Comparison of ENCODE assay signal across 1 cellular context in genomic region chr15:87986786-87987185, GRCh38.
TF ChIP-seq lines count a peak whose summit lies in the region.

No MANE protein-coding gene starts in this region.

TF ChIP-seq in HepG2, 621 proteins besides CTCF, POLR2A, EP300 and RAD21 (continued from another document):
- TF ChIP-seq ZNF251 (CRISPR knock-in tag; IDR thresholded peaks at IDR 0.05) (no peak), ZNF124 (CRISPR knock-in tag; IDR thresholded peaks at IDR 0.05) (no peak), ZBTB3 (CRISPR knock-in tag; IDR thresholded peaks at IDR 0.05; ENCODE audit: borderline replicate concordance, low read depth) (no peak), FOXJ3 (CRISPR knock-in tag; IDR thresholded peaks at IDR 0.05; ENCODE audit: borderline replicate concordance) (no peak), TGIF2 (CRISPR knock-in tag; IDR thresholded peaks at IDR 0.05) (no peak), ZNF503 (CRISPR knock-in tag; IDR thresholded peaks at IDR 0.05) (no peak), MYNN (CRISPR knock-in tag; IDR thresholded peaks at IDR 0.05; ENCODE audit: low read depth) (no peak), ZNF770 (CRISPR knock-in tag; IDR thresholded peaks at IDR 0.05) (no peak), ZNF431 (CRISPR knock-in tag; IDR thresholded peaks at IDR 0.05; ENCODE audit: borderline replicate concordance, low read depth) (no peak), SP1 (IDR thresholded peaks at IDR 0.05) (no peak), SP1 (CRISPR knock-in tag; IDR thresholded peaks at IDR 0.05) (no peak), SAP130 (CRISPR knock-in tag; IDR thresholded peaks at IDR 0.05; ENCODE audit: low read depth) (no peak), PHB2 (IDR thresholded peaks at IDR 0.05; ENCODE audit: partially characterized antibody) (no peak)
TF ChIP-seq in HepG2: peak in this region for 0.
